8 cellular contexts compared by ENCODE assay signal in the genomic region with DNA sequence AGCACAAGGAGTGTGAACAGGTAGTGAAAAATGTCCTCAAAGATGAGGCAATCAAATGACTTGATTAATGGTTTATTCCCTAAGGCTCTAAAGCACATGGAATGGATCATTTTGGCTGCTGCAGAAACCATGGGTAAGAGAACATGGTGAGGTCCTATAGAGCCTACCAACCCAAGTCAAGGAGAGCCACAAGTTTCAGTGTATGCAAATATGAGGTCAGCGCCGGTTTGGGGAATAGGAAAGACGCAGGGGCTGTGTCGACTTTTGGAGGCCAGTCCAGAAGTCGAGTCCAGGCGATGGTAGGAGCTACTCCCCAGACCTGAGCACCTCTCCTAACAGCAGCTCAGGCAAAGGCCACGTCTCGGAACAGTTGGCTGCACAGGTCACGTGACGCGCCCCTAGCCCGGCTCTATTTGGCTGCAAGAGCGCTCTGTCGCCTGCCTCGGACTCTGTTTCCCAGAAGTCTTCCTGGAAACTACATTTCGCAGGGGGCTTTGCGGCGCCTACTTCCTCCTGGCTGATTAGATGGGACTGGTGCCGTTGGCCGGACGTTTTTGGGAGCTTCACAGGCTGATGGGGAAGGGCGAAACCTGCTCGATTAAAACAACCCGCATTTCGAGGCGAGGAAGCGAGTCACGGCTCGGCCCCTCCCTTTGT.
DNase-seq lines count a peak whose midpoint lies in the region; ATAC-seq and TF ChIP-seq lines count a peak whose summit lies in the region.

No MANE protein-coding gene starts in this region.

- no peak for TF ChIP-seq CTCF in AG04450 (IDR thresholded peaks at IDR 0.05; ENCODE audit: low read depth, low read length)

- no peaks in the 10 kb centered on the region for H3K36me3 Mint-ChIP-seq in memory B cell

- peaks cover 3% of the 10 kb centered on the region for H3K27me3 Mint-ChIP-seq in memory B cell

- H3K9me3 ChIP-seq in AG04450 (ENCODE audit: control insufficient read depth, insufficient read depth, low read length): no peaks in the 10 kb centered on the region; the same call in 1 of the 2 replicates
- no peaks in the 10 kb centered on the region for H3K9me3 ChIP-seq in effector memory CD4-positive, alpha-beta T cell (ENCODE audit: control insufficient read depth, low read length)

- peak overlapping the region; percentile 21 for H3K27ac ChIP-seq in AG04450 (ENCODE audit: low read depth, low read length)
- H3K27ac ChIP-seq in effector memory CD4-positive, alpha-beta T cell (ENCODE audit: insufficient read depth, low read length, poor library complexity, severe bottlenecking): peak overlapping the region; percentile 77

- peak overlapping the region; percentile 94 for H3K27ac Mint-ChIP-seq in memory B cell

- H3K4me1 Mint-ChIP-seq in memory B cell: peaks cover 15% of the 10 kb centered on the region

- peak overlapping the region; percentile 91 for H3K4me3 Mint-ChIP-seq in memory B cell

- H3K36me3 ChIP-seq in effector memory CD4-positive, alpha-beta T cell (ENCODE audit: control insufficient read depth, insufficient read depth, low read length): no peaks in the 10 kb centered on the region

- H3K4me3 ChIP-seq in AG04450 (ENCODE audit: low read depth, low read length): peak overlapping the region; percentile 79
- peak overlapping the region; percentile 77 for H3K4me3 ChIP-seq in effector memory CD4-positive, alpha-beta T cell (ENCODE audit: insufficient read depth, low read depth, low read length, poor library complexity, severe bottlenecking)

- POLR2A ChIA-PET in AG04450 (lab: Yijun Ruan, JAX): interaction anchor here (1.1 to 1.4 kb wide), 2 partner anchors 74 to 1765 kb away, joined by 4 read pairs; partner anchors contain the start of gene CHD6

- DNase-seq in AG04450 (ENCODE audit: low read depth, low spot score): no peak
- peak; percentile 98 to 99 for DNase-seq in NCI-H524 (lab: John Stamatoyannopoulos, UW)
- peak; percentile 38 to 41 for DNase-seq in activated CD8-positive, alpha-beta memory T cell treated with anti-CD3 and anti-CD28 coated beads for 4 hours (ENCODE audit: low read depth in 2 of 2)
- DNase-seq in effector memory CD4-positive, alpha-beta T cell: peak; percentile 39 to 63 (median 60)
- peak; percentile 56 to 75 for DNase-seq in memory B cell (ENCODE audit: low spot score in 2 of 2)
- DNase-seq in stimulated activated CD8-positive, alpha-beta memory T cell treated with anti-CD3 and anti-CD28 coated beads, Interleukin-12 subunit alpha, Interleukin-12 subunit beta, amount 100 ng/mL, for 1 hour (ENCODE audit: low read depth): peak; percentile 47

- CTCF ChIA-PET in AG04450 (lab: Charles Lee): interaction anchor here (0.5 to 2.4 kb wide), 9 partner anchors 15 to 1716 kb away, joined by 3 to 9 read pairs (median 4); no protein-coding TSS in a partner anchor

- peak; percentile 51 for ATAC-seq in GM19043 (IDR thresholded peaks at IDR 0.05; ENCODE audit: low read depth, unreplicated experiment)
- ATAC-seq in HG03342 (IDR thresholded peaks at IDR 0.05; ENCODE audit: unreplicated experiment): peak; percentile 45
- ATAC-seq in memory B cell (ENCODE audit: low read depth): peak; percentile 54

- peaks cover 3% of the 10 kb centered on the region for H3K4me1 ChIP-seq in effector memory CD4-positive, alpha-beta T cell (ENCODE audit: control insufficient read depth, insufficient read depth, low read length, poor library complexity, severe bottlenecking)

- H3K9me3 Mint-ChIP-seq in memory B cell: no peaks in the 10 kb centered on the region

- H3K27me3 ChIP-seq in AG04450 (ENCODE audit: control insufficient read depth, insufficient read depth, low read length): peaks cover 2% of the 10 kb centered on the region
- H3K27me3 ChIP-seq in effector memory CD4-positive, alpha-beta T cell (replicated peaks; ENCODE audit: control insufficient read depth, insufficient read depth, low read length, poor library complexity, severe bottlenecking): no peaks in the 10 kb centered on the region
